Comparison of ENCODE assay signal across 1 cellular context in genomic region chrX:40175416-40176255, GRCh38.
TF ChIP-seq lines count a peak whose summit lies in the region.

No MANE protein-coding gene starts in this region.

TF ChIP-seq in K562, 482 proteins besides CTCF, POLR2A, EP300 and RAD21 (continued from another document and continues in another):
- TF ChIP-seq RBM17 (IDR thresholded peaks at IDR 0.05; ENCODE audit: borderline replicate concordance, low read depth, low read length) (no peak), PURB (CRISPR knock-in tag; IDR thresholded peaks at IDR 0.05; ENCODE audit: low read depth) (no peak), ZNF609 (CRISPR knock-in tag; IDR thresholded peaks at IDR 0.05; ENCODE audit: borderline replicate concordance) (no peak), BCOR (IDR thresholded peaks at IDR 0.05) (no peak; the same call in 1 of the 2 replicates), ZNF184 (CRISPR knock-in tag; IDR thresholded peaks at IDR 0.05) (no peak), TFAM (CRISPR knock-in tag; conservative IDR thresholded peaks at IDR 0.05) (no peak), CREM (IDR thresholded peaks at IDR 0.05; ENCODE audit: low read depth) (peak; percentile 14; the same call in 1 of the 2 replicates), ZEB2 (IDR thresholded peaks at IDR 0.05) (no peak), ERF (CRISPR knock-in tag; IDR thresholded peaks at IDR 0.05) (0 out of 2 replicates have a peak, but pooled peaks have one; percentile 52), RBFOX2 (IDR thresholded peaks at IDR 0.05; ENCODE audit: low read depth, low read length) (peak; percentile 79), E4F1 (CRISPR knock-in tag; IDR thresholded peaks at IDR 0.05; ENCODE audit: borderline replicate concordance) (no peak), FUS (optimal IDR thresholded peaks at IDR 0.05; ENCODE audit: low read depth, low read length) (no peak), RBM15 (IDR thresholded peaks at IDR 0.05; ENCODE audit: insufficient read depth, low read length) (no peak), ZNF274 (IDR thresholded peaks at IDR 0.05; ENCODE audit: borderline replicate concordance, low read depth, low read length) (no peak), EP400 (IDR thresholded peaks at IDR 0.05) (no peak), ZBTB8A (IDR thresholded peaks at IDR 0.05; ENCODE audit: partially characterized antibody) (no peak), TCF7L2 (IDR thresholded peaks at IDR 0.05; ENCODE audit: low read depth, low read length) (no peak), ARHGAP35 (IDR thresholded peaks at IDR 0.05; ENCODE audit: partially characterized antibody) (no peak), THAP7 (CRISPR knock-in tag; IDR thresholded peaks at IDR 0.05) (no peak), CEBPG (CRISPR knock-in tag; IDR thresholded peaks at IDR 0.05) (no peak), CEBPG (tag; conservative IDR thresholded peaks at IDR 0.05 in 1 of 2, IDR thresholded peaks at IDR 0.05 in 1 of 2) (no peak), TOE1 (IDR thresholded peaks at IDR 0.05; ENCODE audit: borderline replicate concordance) (0 out of 2 replicates have a peak, but pooled peaks have one; percentile 44), TOE1 (CRISPR knock-in tag; IDR thresholded peaks at IDR 0.05; ENCODE audit: borderline replicate concordance, low read depth) (no peak), RERE (CRISPR knock-in tag; IDR thresholded peaks at IDR 0.05; ENCODE audit: borderline replicate concordance) (no peak), E2F8 (IDR thresholded peaks at IDR 0.05; ENCODE audit: low read depth, partially characterized antibody) (no peak), ETV1 (tag; conservative IDR thresholded peaks at IDR 0.05; ENCODE audit: low read depth) (peak; percentile 83), NR3C1 (CRISPR knock-in tag; IDR thresholded peaks at IDR 0.05) (no peak), ADNP (tag; IDR thresholded peaks at IDR 0.05) (no peak), SMAD2 (IDR thresholded peaks at IDR 0.05; ENCODE audit: low read depth, low read length) (no peak), ZNF263 (CRISPR knock-in tag; IDR thresholded peaks at IDR 0.05; ENCODE audit: borderline replicate concordance) (peak; percentile 47; the same call in 1 of the 2 replicates), PTTG1 (tag; IDR thresholded peaks at IDR 0.05; ENCODE audit: low read depth) (no peak), TFAP4 (CRISPR knock-in tag; IDR thresholded peaks at IDR 0.05; ENCODE audit: borderline replicate concordance) (peak; percentile 45), ZHX1 (conservative IDR thresholded peaks at IDR 0.05; ENCODE audit: low read length) (no peak), RUNX1 (IDR thresholded peaks at IDR 0.05; ENCODE audit: low read depth) (no peak), TCFL5 (CRISPR knock-in tag; conservative IDR thresholded peaks at IDR 0.05) (no peak)
